ENCODE assay signal across 1 cellular context in the genomic region with DNA sequence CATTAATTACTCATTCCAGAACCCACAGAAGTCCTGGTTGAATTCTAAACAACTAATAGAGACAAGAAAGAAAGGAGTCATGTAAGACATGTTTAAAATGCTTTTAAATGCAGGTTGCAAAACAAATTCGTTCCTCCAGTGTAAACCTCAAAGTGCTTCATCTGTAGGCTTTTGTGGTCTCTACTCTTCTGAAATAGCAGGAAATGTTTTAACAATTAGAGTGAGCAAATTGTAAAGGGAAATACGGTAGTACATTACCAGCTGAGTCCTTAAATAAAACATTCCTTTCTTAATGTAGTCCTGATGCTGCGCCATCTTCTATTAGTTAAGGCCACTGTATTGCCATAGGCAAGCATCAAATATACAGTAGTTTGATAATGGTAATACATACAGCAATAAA.
TF ChIP-seq lines count a peak whose summit lies in the region.

No MANE protein-coding gene starts in this region.

TF ChIP-seq in GM23338, 12 proteins besides CTCF, POLR2A, EP300 and RAD21 (continued from another document):
- TF ChIP-seq, protein P1, sequence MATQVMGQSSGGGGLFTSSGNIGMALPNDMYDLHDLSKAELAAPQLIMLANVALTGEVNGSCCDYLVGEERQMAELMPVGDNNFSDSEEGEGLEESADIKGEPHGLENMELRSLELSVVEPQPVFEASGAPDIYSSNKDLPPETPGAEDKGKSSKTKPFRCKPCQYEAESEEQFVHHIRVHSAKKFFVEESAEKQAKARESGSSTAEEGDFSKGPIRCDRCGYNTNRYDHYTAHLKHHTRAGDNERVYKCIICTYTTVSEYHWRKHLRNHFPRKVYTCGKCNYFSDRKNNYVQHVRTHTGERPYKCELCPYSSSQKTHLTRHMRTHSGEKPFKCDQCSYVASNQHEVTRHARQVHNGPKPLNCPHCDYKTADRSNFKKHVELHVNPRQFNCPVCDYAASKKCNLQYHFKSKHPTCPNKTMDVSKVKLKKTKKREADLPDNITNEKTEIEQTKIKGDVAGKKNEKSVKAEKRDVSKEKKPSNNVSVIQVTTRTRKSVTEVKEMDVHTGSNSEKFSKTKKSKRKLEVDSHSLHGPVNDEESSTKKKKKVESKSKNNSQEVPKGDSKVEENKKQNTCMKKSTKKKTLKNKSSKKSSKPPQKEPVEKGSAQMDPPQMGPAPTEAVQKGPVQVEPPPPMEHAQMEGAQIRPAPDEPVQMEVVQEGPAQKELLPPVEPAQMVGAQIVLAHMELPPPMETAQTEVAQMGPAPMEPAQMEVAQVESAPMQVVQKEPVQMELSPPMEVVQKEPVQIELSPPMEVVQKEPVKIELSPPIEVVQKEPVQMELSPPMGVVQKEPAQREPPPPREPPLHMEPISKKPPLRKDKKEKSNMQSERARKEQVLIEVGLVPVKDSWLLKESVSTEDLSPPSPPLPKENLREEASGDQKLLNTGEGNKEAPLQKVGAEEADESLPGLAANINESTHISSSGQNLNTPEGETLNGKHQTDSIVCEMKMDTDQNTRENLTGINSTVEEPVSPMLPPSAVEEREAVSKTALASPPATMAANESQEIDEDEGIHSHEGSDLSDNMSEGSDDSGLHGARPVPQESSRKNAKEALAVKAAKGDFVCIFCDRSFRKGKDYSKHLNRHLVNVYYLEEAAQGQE (IDR thresholded peaks at IDR 0.05; ENCODE audit: unreplicated experiment) = no peak
- TF ChIP-seq STAT1 (IDR thresholded peaks at IDR 0.05; ENCODE audit: unreplicated experiment) (no peak), NANOG (IDR thresholded peaks at IDR 0.05; ENCODE audit: borderline replicate concordance) (no peak)
- TF ChIP-seq, protein P2, sequence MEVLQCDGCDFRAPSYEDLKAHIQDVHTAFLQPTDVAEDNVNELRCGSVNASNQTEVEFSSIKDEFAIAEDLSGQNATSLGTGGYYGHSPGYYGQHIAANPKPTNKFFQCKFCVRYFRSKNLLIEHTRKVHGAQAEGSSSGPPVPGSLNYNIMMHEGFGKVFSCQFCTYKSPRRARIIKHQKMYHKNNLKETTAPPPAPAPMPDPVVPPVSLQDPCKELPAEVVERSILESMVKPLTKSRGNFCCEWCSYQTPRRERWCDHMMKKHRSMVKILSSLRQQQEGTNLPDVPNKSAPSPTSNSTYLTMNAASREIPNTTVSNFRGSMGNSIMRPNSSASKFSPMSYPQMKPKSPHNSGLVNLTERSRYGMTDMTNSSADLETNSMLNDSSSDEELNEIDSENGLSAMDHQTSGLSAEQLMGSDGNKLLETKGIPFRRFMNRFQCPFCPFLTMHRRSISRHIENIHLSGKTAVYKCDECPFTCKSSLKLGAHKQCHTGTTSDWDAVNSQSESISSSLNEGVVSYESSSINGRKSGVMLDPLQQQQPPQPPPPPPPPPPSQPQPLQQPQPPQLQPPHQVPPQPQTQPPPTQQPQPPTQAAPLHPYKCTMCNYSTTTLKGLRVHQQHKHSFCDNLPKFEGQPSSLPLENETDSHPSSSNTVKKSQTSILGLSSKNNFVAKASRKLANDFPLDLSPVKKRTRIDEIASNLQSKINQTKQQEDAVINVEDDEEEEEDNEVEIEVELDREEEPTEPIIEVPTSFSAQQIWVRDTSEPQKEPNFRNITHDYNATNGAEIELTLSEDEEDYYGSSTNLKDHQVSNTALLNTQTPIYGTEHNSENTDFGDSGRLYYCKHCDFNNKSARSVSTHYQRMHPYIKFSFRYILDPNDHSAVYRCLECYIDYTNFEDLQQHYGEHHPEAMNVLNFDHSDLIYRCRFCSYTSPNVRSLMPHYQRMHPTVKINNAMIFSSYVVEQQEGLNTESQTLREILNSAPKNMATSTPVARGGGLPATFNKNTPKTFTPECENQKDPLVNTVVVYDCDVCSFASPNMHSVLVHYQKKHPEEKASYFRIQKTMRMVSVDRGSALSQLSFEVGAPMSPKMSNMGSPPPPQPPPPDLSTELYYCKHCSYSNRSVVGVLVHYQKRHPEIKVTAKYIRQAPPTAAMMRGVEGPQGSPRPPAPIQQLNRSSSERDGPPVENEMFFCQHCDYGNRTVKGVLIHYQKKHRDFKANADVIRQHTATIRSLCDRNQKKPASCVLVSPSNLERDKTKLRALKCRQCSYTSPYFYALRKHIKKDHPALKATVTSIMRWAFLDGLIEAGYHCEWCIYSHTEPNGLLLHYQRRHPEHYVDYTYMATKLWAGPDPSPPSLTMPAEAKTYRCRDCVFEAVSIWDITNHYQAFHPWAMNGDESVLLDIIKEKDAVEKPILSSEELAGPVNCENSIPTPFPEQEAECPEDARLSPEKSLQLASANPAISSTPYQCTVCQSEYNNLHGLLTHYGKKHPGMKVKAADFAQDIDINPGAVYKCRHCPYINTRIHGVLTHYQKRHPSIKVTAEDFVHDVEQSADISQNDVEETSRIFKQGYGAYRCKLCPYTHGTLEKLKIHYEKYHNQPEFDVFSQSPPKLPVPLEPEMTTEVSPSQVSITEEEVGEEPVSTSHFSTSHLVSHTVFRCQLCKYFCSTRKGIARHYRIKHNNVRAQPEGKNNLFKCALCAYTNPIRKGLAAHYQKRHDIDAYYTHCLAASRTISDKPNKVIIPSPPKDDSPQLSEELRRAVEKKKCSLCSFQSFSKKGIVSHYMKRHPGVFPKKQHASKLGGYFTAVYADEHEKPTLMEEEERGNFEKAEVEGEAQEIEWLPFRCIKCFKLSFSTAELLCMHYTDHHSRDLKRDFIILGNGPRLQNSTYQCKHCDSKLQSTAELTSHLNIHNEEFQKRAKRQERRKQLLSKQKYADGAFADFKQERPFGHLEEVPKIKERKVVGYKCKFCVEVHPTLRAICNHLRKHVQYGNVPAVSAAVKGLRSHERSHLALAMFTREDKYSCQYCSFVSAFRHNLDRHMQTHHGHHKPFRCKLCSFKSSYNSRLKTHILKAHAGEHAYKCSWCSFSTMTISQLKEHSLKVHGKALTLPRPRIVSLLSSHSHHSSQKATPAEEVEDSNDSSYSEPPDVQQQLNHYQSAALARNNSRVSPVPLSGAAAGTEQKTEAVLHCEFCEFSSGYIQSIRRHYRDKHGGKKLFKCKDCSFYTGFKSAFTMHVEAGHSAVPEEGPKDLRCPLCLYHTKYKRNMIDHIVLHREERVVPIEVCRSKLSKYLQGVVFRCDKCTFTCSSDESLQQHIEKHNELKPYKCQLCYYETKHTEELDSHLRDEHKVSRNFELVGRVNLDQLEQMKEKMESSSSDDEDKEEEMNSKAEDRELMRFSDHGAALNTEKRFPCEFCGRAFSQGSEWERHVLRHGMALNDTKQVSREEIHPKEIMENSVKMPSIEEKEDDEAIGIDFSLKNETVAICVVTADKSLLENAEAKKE (CRISPR knock-in tag; IDR thresholded peaks at IDR 0.05) = no peak
